ENCODE assay signal across 8 cellular contexts in genomic region chr9:113963017-113963620, GRCh38.
A peak's percentile ranks its signal among the peaks of the same experiment; 100 is the strongest.
DNase-seq lines count a peak whose midpoint lies in the region; ATAC-seq and TF ChIP-seq lines count a peak whose summit lies in the region.

No MANE protein-coding gene starts in this region.

- no peak overlapping the region for H3K4me3 ChIP-seq in astrocyte of the cerebellum (ENCODE audit: low read depth, low read length)

- no peak for ATAC-seq in GM19351 (IDR thresholded peaks at IDR 0.05; ENCODE audit: unreplicated experiment)
- no peak for ATAC-seq in GM21367 (IDR thresholded peaks at IDR 0.05; ENCODE audit: unreplicated experiment)

- peak; percentile 55 for DNase-seq in AG08395 (ENCODE audit: low spot score)
- DNase-seq in GM10248 (ENCODE audit: extremely low spot score): peak; percentile 59
- DNase-seq in NCI-H1105 treated with DMSO at 0.1 percent for 48 hours (lab: John Stamatoyannopoulos, UW): peak; percentile 34
- no peak for DNase-seq in astrocyte of the cerebellum (ENCODE audit: low read depth)
- DNase-seq in kidney tubule cell (ENCODE audit: low spot score): peak; percentile 48
- peak; percentile 28 for DNase-seq in superior temporal gyrus (ENCODE audit: extremely low spot score)

- CTCF ChIA-PET in GM10248 (lab: Yijun Ruan, JAX): interaction anchor here (0.8 to 2.1 kb wide), 12 partner anchors 10 to 228 kb away, joined by 3 to 8 read pairs (median 3); no protein-coding TSS in a partner anchor

- TF ChIP-seq CTCF in GM10248 (IDR thresholded peaks at IDR 0.05; ENCODE audit: control extremely low read depth, extremely low read depth, low read depth, missing control alignments) (peak; percentile 48), astrocyte of the cerebellum (IDR thresholded peaks at IDR 0.05; ENCODE audit: low read depth, low read length, missing control alignments) (peak; percentile 69)

- in situ Hi-C loops in astrocyte of the cerebellum (cut with HindIII; ENCODE audit: low sequenced_read_pairs): no loop called here

- POLR2A ChIA-PET in GM10248 (lab: Yijun Ruan, JAX): no interaction called here
